Comparison of ENCODE assay signal across 28 cellular contexts in genomic region chr2:162747974-162748373, GRCh38.
"Had no signal": no experiment of that assay in that cellular context is flagged by ENCODE, and none has a peak within 500 bp of the region (broad histone marks: within the 10 kb centered on the region; RNA-seq: fewer than 3 reads in every experiment).

No MANE protein-coding gene starts in this region.

- H3K4me1 ChIP-seq: adrenal gland, colonic mucosa, esophagus squamous epithelium had no signal

- H3K36me3 ChIP-seq: adrenal gland, colonic mucosa, esophagus squamous epithelium had no signal

- H3K9me3 ChIP-seq: adrenal gland, body of pancreas, colonic mucosa, esophagus squamous epithelium had no signal

- H3K27ac ChIP-seq: adrenal gland, body of pancreas, colonic mucosa, epithelial cell of prostate, esophagus squamous epithelium had no signal

- H3K9me3 Mint-ChIP-seq: activated CD4-positive, alpha-beta memory T cell treated with anti-CD3 and anti-CD28 coated beads for 36 hours; activated CD4-positive, alpha-beta T cell treated with anti-CD3 and anti-CD28 coated beads, Interleukin-2, amount 10 ng/mL, durations not matched to agents 24 days and 14 days; activated T-helper 1 cell treated with anti-CD3 and anti-CD28 coated beads, Interleukin-12 subunit alpha, Interleukin-12 subunit beta, Interleukin-2, Interleukin-4 antibody, amounts not matched to agents 30 ng/mL and 10 ng/mL and 1 ng/mL, durations not matched to agents 14 hours and 24 hours and 36 hours; activated T-helper 2 cell treated with anti-CD3 and anti-CD28 coated beads, Interferon-gamma antibody, Interleukin-2, Interleukin-4, amounts not matched to agents 10 μg/mL and 5 μg/mL and 100 μg/mL, durations not matched to agents 14 hours and 24 hours and 36 hours had no signal

- H3K4me3 Mint-ChIP-seq: activated CD4-positive, alpha-beta memory T cell treated with anti-CD3 and anti-CD28 coated beads for 36 hours; activated CD4-positive, alpha-beta T cell treated with anti-CD3 and anti-CD28 coated beads for 36 hours; activated CD4-positive, alpha-beta T cell treated with anti-CD3 and anti-CD28 coated beads, Interleukin-2, amount 10 ng/mL, durations not matched to agents 24 days and 14 days; activated CD8-positive, alpha-beta memory T cell treated with anti-CD3 and anti-CD28 coated beads, Interleukin-2, amount 10 ng/mL, durations not matched to agents 7 days and 5 days; activated CD8-positive, alpha-beta T cell treated with anti-CD3 and anti-CD28 coated beads, Interleukin-2, amount 10 ng/mL, durations not matched to agents 7 days and 5 days; activated naive CD4-positive, alpha-beta T cell treated with anti-CD3 and anti-CD28 coated beads for 36 hours; activated naive CD4-positive, alpha-beta T cell treated with anti-CD3 and anti-CD28 coated beads, Interleukin-2, amount 50 U/mL, for 24 hours; activated naive CD8-positive, alpha-beta T cell treated with anti-CD3 and anti-CD28 coated beads for 36 hours; activated naive CD8-positive, alpha-beta T cell treated with anti-CD3 and anti-CD28 coated beads, Interleukin-2, amount 50 U/mL, for 24 hours; activated T-helper 1 cell treated with anti-CD3 and anti-CD28 coated beads, Interleukin-12 subunit alpha, Interleukin-12 subunit beta, Interleukin-2, Interleukin-4 antibody, amounts not matched to agents 30 ng/mL and 10 ng/mL and 1 ng/mL, durations not matched to agents 14 hours and 24 hours and 36 hours had no signal

- H3K27ac Mint-ChIP-seq: activated CD4-positive, alpha-beta memory T cell treated with anti-CD3 and anti-CD28 coated beads for 36 hours; activated CD4-positive, alpha-beta T cell treated with anti-CD3 and anti-CD28 coated beads for 36 hours; activated CD4-positive, alpha-beta T cell treated with anti-CD3 and anti-CD28 coated beads, Interleukin-2, amount 10 ng/mL, durations not matched to agents 24 days and 14 days; activated CD8-positive, alpha-beta memory T cell treated with anti-CD3 and anti-CD28 coated beads, Interleukin-2, amount 10 ng/mL, durations not matched to agents 7 days and 5 days; activated CD8-positive, alpha-beta T cell treated with anti-CD3 and anti-CD28 coated beads, Interleukin-2, amount 10 ng/mL, durations not matched to agents 7 days and 5 days; activated naive CD4-positive, alpha-beta T cell treated with anti-CD3 and anti-CD28 coated beads for 36 hours; activated naive CD4-positive, alpha-beta T cell treated with anti-CD3 and anti-CD28 coated beads, Interleukin-2, amount 50 U/mL, for 24 hours; activated naive CD8-positive, alpha-beta T cell treated with anti-CD3 and anti-CD28 coated beads for 36 hours; activated naive CD8-positive, alpha-beta T cell treated with anti-CD3 and anti-CD28 coated beads, Interleukin-2, amount 50 U/mL, for 24 hours; activated T-helper 1 cell treated with anti-CD3 and anti-CD28 coated beads, Interleukin-12 subunit alpha, Interleukin-12 subunit beta, Interleukin-2, Interleukin-4 antibody, amounts not matched to agents 30 ng/mL and 10 ng/mL and 1 ng/mL, durations not matched to agents 14 hours and 24 hours and 36 hours; activated T-helper 2 cell treated with anti-CD3 and anti-CD28 coated beads, Interferon-gamma antibody, Interleukin-2, Interleukin-4, amounts not matched to agents 10 μg/mL and 5 μg/mL and 100 μg/mL, durations not matched to agents 14 hours and 24 hours and 36 hours had no signal

- H3K4me3 ChIP-seq: adrenal gland, body of pancreas, colonic mucosa, esophagus squamous epithelium had no signal

- H3K4me1 Mint-ChIP-seq: activated CD4-positive, alpha-beta T cell treated with anti-CD3 and anti-CD28 coated beads for 36 hours; activated CD4-positive, alpha-beta T cell treated with anti-CD3 and anti-CD28 coated beads, Interleukin-2, amount 10 ng/mL, durations not matched to agents 24 days and 14 days; activated CD8-positive, alpha-beta memory T cell treated with anti-CD3 and anti-CD28 coated beads, Interleukin-2, amount 10 ng/mL, durations not matched to agents 7 days and 5 days; activated naive CD4-positive, alpha-beta T cell treated with anti-CD3 and anti-CD28 coated beads, Interleukin-2, amount 50 U/mL, for 24 hours; activated naive CD8-positive, alpha-beta T cell treated with anti-CD3 and anti-CD28 coated beads for 36 hours; activated naive CD8-positive, alpha-beta T cell treated with anti-CD3 and anti-CD28 coated beads, Interleukin-2, amount 50 U/mL, for 24 hours had no signal

- H3K27me3 ChIP-seq: adrenal gland, body of pancreas, colonic mucosa, esophagus squamous epithelium had no signal

- H3K27me3 Mint-ChIP-seq: activated CD4-positive, alpha-beta memory T cell treated with anti-CD3 and anti-CD28 coated beads for 36 hours; activated CD4-positive, alpha-beta T cell treated with anti-CD3 and anti-CD28 coated beads for 36 hours; activated CD4-positive, alpha-beta T cell treated with anti-CD3 and anti-CD28 coated beads, Interleukin-2, amount 10 ng/mL, durations not matched to agents 24 days and 14 days; activated CD8-positive, alpha-beta memory T cell treated with anti-CD3 and anti-CD28 coated beads, Interleukin-2, amount 10 ng/mL, durations not matched to agents 7 days and 5 days; activated naive CD4-positive, alpha-beta T cell treated with anti-CD3 and anti-CD28 coated beads, Interleukin-2, amount 50 U/mL, for 24 hours; activated naive CD8-positive, alpha-beta T cell treated with anti-CD3 and anti-CD28 coated beads for 36 hours; activated naive CD8-positive, alpha-beta T cell treated with anti-CD3 and anti-CD28 coated beads, Interleukin-2, amount 50 U/mL, for 24 hours had no signal

- H3K36me3 Mint-ChIP-seq: activated CD4-positive, alpha-beta memory T cell treated with anti-CD3 and anti-CD28 coated beads for 36 hours; activated CD8-positive, alpha-beta memory T cell treated with anti-CD3 and anti-CD28 coated beads, Interleukin-2, amount 10 ng/mL, durations not matched to agents 7 days and 5 days; activated naive CD4-positive, alpha-beta T cell treated with anti-CD3 and anti-CD28 coated beads, Interleukin-2, amount 50 U/mL, for 24 hours; activated naive CD8-positive, alpha-beta T cell treated with anti-CD3 and anti-CD28 coated beads for 36 hours had no signal

- DNase-seq: activated CD4-positive, alpha-beta memory T cell treated with anti-CD3 and anti-CD28 coated beads for 36 hours; activated CD4-positive, alpha-beta T cell treated with anti-CD3 and anti-CD28 coated beads for 36 hours; activated CD4-positive, alpha-beta T cell treated with anti-CD3 and anti-CD28 coated beads, Interleukin-2, amount 10 ng/mL, durations not matched to agents 24 days and 14 days; activated CD4-positive, CD25-positive, alpha-beta regulatory T cell; activated CD4-positive, CD25-positive, alpha-beta regulatory T cell treated with anti-CD3 and anti-CD28 coated beads, Interleukin-2, amount 50 U/mL, for 72 hours; activated CD8-positive, alpha-beta memory T cell treated with anti-CD3 and anti-CD28 coated beads, Interleukin-2, amount 10 ng/mL, durations not matched to agents 7 days and 5 days; activated CD8-positive, alpha-beta memory T cell treated with anti-CD3 and anti-CD28 coated beads, Interleukin-2, amount 50 U/mL, for 4 hours; activated CD8-positive, alpha-beta T cell treated with anti-CD3 and anti-CD28 coated beads, Interleukin-2, amount 10 ng/mL, durations not matched to agents 7 days and 5 days; activated effector memory CD4-positive, alpha-beta T cell treated with anti-CD3 and anti-CD28 coated beads, Interleukin-2, amount 50 U/mL, for 16 hours; activated naive CD4-positive, alpha-beta T cell treated with anti-CD3 and anti-CD28 coated beads for 36 hours; activated naive CD8-positive, alpha-beta T cell treated with anti-CD3 and anti-CD28 coated beads for 36 hours; activated naive CD8-positive, alpha-beta T cell treated with anti-CD3 and anti-CD28 coated beads, Interleukin-2, amount 50 U/mL, for 24 hours; activated T-cell treated with anti-CD3 and anti-CD28 coated beads, Interleukin-2, amount 50 U/mL, for 1 hour; activated T-cell treated with anti-CD3 and anti-CD28 coated beads, Interleukin-2, amount 50 U/mL, for 48 hours; adrenal gland; aorta; body of pancreas; central memory CD4-positive, alpha-beta T cell; cerebellar nuclear complex; colonic mucosa; effector CD8-positive, alpha-beta T cell; esophagus squamous epithelium; head of caudate nucleus; T-helper 2 cell had no signal

- ATAC-seq: activated CD4-positive, alpha-beta T cell treated with anti-CD3 and anti-CD28 coated beads for 36 hours; activated CD8-positive, alpha-beta memory T cell treated with anti-CD3 and anti-CD28 coated beads, Interleukin-2, amount 10 ng/mL, durations not matched to agents 7 days and 5 days; activated CD8-positive, alpha-beta T cell treated with anti-CD3 and anti-CD28 coated beads, Interleukin-2, amount 10 ng/mL, durations not matched to agents 7 days and 5 days; activated naive CD8-positive, alpha-beta T cell treated with anti-CD3 and anti-CD28 coated beads, Interleukin-2, amount 50 U/mL, for 24 hours; body of pancreas had no signal
